ENCODE assay signal across 13 cellular contexts in the genomic region with DNA sequence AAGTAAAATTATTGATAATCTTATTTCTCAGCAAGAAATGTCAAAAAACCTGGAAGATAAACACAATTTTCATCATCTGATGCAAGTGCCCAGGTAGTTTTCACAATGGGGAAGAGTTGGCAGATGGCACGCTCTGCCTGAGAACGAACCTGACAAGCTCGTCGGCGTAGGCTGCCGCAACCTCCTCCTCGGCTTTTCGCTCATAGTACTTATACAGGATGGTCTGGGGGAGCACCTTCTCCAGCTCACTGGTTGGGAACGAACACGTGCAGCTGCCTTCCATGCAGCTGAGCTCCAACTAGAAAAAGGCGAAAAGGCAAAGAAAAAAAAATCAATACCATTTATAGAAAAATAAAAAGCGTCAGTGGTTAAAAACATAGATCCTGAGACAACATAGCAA.
DNase-seq lines count a peak whose midpoint lies in the region; ATAC-seq and TF ChIP-seq lines count a peak whose summit lies in the region.
"Had no signal": no experiment of that assay in that cellular context is flagged by ENCODE, and none has a peak within 500 bp of the region (broad histone marks: within the 10 kb centered on the region; RNA-seq: fewer than 3 reads in every experiment).

No MANE protein-coding gene starts in this region.

- no peak for DNase-seq in activated naive CD4-positive, alpha-beta T cell treated with anti-CD3 and anti-CD28 coated beads, Interleukin-2, amount 50 U/mL, for 72 hours (ENCODE audit: low spot score in 2 of 2)
- DNase-seq in activated naive CD4-positive, alpha-beta T cell treated with anti-CD3 and anti-CD28 coated beads for 36 hours: no peak
- no peak for DNase-seq in WTC11 (ENCODE audit: low spot score)
- DNase-seq in head of caudate nucleus: peak in 37 of 42 donors; percentile 48 to 93 (median 75)
- DNase-seq in omental fat pad (ENCODE audit: low spot score): no peak
- DNase-seq: Calu3; CD8-positive, alpha-beta T cell; DMS79 treated with DMSO at 0.1 percent for 48 hours; GF-D8; GM23248 had no signal

- peaks cover 0 to 14% of the 10 kb centered on the region in 2 donors for H3K36me3 Mint-ChIP-seq in activated naive CD4-positive, alpha-beta T cell treated with anti-CD3 and anti-CD28 coated beads, Interleukin-2, amount 50 U/mL, for 72 hours
- peaks cover 44% of the 10 kb centered on the region for H3K36me3 Mint-ChIP-seq in activated naive CD4-positive, alpha-beta T cell treated with anti-CD3 and anti-CD28 coated beads for 36 hours (ENCODE audit: low read depth)
- H3K36me3 Mint-ChIP-seq in WTC11: peaks cover 61% of the 10 kb centered on the region

- H3K9me3 Mint-ChIP-seq in activated naive CD4-positive, alpha-beta T cell treated with anti-CD3 and anti-CD28 coated beads, Interleukin-2, amount 50 U/mL, for 72 hours: no peaks in the 10 kb centered on the region
- no peaks in the 10 kb centered on the region for H3K9me3 Mint-ChIP-seq in activated naive CD4-positive, alpha-beta T cell treated with anti-CD3 and anti-CD28 coated beads for 36 hours
- H3K9me3 Mint-ChIP-seq in WTC11: no peaks in the 10 kb centered on the region
- H3K9me3 Mint-ChIP-seq: CD8-positive, alpha-beta T cell had no signal

- TF ChIP-seq CTCF in WTC11 (IDR thresholded peaks at IDR 0.05) (no peak), omental fat pad (IDR thresholded peaks at IDR 0.05) (no peak)

- H3K4me1 Mint-ChIP-seq in activated naive CD4-positive, alpha-beta T cell treated with anti-CD3 and anti-CD28 coated beads for 36 hours (ENCODE audit: low read depth): peaks cover 18% of the 10 kb centered on the region
- peaks cover 12% of the 10 kb centered on the region; the same call in 1 of the 2 replicates for H3K4me1 Mint-ChIP-seq in WTC11
- H3K4me1 Mint-ChIP-seq: B cell had no signal

- CTCF ChIA-PET in activated naive CD4-positive, alpha-beta T cell treated with anti-CD3 and anti-CD28 coated beads for 36 hours (lab: Charles Lee): interaction anchor here (0.7 to 1.6 kb wide), 3 partner anchors 34 to 148 kb away, joined by 3 to 4 read pairs (median 3); no protein-coding TSS in a partner anchor
- CTCF ChIA-PET in WTC11 (lab: Charles Lee): interaction anchor here (1.3 to 1.7 kb wide), 2 partner anchors 9 to 47 kb away, joined by 5 read pairs; no protein-coding TSS in a partner anchor

- POLR2A ChIA-PET in WTC11 (lab: Charles Lee): no interaction called here

- ATAC-seq in activated naive CD4-positive, alpha-beta T cell treated with anti-CD3 and anti-CD28 coated beads, Interleukin-2, amount 50 U/mL, for 72 hours: no peak
- ATAC-seq in WTC11: no peak
- ATAC-seq in omental fat pad (ENCODE audit: low FRiP score): no peak
- ATAC-seq in HG02870 (IDR thresholded peaks at IDR 0.05; ENCODE audit: unreplicated experiment): no peak
- no peak for ATAC-seq in GM18498 (IDR thresholded peaks at IDR 0.05; ENCODE audit: unreplicated experiment)
- ATAC-seq: CD8-positive, alpha-beta T cell had no signal

- no peaks in the 10 kb centered on the region for H3K27me3 Mint-ChIP-seq in activated naive CD4-positive, alpha-beta T cell treated with anti-CD3 and anti-CD28 coated beads for 36 hours (ENCODE audit: low read depth)
- H3K27me3 Mint-ChIP-seq in WTC11 (ENCODE audit: low read depth): no peaks in the 10 kb centered on the region
- H3K27me3 Mint-ChIP-seq: B cell had no signal

- intact Hi-C loops in activated naive CD4-positive, alpha-beta T cell treated with anti-CD3 and anti-CD28 coated beads for 36 hours (cut with micrococcal nuclease): no loop called here
- intact Hi-C loops in head of caudate nucleus (cut with DNase I): no loop called here

- H3K27ac Mint-ChIP-seq in activated naive CD4-positive, alpha-beta T cell treated with anti-CD3 and anti-CD28 coated beads, Interleukin-2, amount 50 U/mL, for 72 hours: peak overlapping the region; percentile 29 to 53
- H3K27ac Mint-ChIP-seq in activated naive CD4-positive, alpha-beta T cell treated with anti-CD3 and anti-CD28 coated beads for 36 hours: no peak overlapping the region
- H3K27ac Mint-ChIP-seq in WTC11: 0 out of 2 replicates have a peak overlapping the region, but pooled peaks have one; percentile 17
- H3K27ac Mint-ChIP-seq: B cell; CD8-positive, alpha-beta T cell had no signal

- H3K4me3 Mint-ChIP-seq in activated naive CD4-positive, alpha-beta T cell treated with anti-CD3 and anti-CD28 coated beads for 36 hours: no peak overlapping the region
- no peak overlapping the region for H3K4me3 Mint-ChIP-seq in WTC11
- H3K4me3 Mint-ChIP-seq: B cell; CD8-positive, alpha-beta T cell had no signal

TF ChIP-seq in WTC11, 78 proteins besides CTCF, POLR2A, EP300 and RAD21:
- TF ChIP-seq, protein P1, sequence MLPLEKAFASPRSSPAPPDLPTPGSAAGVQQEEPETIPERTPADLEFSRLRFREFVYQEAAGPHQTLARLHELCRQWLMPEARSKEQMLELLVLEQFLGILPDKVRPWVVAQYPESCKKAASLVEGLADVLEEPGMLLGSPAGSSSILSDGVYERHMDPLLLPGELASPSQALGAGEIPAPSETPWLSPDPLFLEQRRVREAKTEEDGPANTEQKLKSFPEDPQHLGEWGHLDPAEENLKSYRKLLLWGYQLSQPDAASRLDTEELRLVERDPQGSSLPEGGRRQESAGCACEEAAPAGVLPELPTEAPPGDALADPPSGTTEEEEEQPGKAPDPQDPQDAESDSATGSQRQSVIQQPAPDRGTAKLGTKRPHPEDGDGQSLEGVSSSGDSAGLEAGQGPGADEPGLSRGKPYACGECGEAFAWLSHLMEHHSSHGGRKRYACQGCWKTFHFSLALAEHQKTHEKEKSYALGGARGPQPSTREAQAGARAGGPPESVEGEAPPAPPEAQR (CRISPR knock-in tag; IDR thresholded peaks at IDR 0.05): no peak
- TF ChIP-seq, protein P2, sequence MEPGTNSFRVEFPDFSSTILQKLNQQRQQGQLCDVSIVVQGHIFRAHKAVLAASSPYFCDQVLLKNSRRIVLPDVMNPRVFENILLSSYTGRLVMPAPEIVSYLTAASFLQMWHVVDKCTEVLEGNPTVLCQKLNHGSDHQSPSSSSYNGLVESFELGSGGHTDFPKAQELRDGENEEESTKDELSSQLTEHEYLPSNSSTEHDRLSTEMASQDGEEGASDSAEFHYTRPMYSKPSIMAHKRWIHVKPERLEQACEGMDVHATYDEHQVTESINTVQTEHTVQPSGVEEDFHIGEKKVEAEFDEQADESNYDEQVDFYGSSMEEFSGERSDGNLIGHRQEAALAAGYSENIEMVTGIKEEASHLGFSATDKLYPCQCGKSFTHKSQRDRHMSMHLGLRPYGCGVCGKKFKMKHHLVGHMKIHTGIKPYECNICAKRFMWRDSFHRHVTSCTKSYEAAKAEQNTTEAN (CRISPR knock-in tag; IDR thresholded peaks at IDR 0.05): no peak
- TF ChIP-seq, protein P3, sequence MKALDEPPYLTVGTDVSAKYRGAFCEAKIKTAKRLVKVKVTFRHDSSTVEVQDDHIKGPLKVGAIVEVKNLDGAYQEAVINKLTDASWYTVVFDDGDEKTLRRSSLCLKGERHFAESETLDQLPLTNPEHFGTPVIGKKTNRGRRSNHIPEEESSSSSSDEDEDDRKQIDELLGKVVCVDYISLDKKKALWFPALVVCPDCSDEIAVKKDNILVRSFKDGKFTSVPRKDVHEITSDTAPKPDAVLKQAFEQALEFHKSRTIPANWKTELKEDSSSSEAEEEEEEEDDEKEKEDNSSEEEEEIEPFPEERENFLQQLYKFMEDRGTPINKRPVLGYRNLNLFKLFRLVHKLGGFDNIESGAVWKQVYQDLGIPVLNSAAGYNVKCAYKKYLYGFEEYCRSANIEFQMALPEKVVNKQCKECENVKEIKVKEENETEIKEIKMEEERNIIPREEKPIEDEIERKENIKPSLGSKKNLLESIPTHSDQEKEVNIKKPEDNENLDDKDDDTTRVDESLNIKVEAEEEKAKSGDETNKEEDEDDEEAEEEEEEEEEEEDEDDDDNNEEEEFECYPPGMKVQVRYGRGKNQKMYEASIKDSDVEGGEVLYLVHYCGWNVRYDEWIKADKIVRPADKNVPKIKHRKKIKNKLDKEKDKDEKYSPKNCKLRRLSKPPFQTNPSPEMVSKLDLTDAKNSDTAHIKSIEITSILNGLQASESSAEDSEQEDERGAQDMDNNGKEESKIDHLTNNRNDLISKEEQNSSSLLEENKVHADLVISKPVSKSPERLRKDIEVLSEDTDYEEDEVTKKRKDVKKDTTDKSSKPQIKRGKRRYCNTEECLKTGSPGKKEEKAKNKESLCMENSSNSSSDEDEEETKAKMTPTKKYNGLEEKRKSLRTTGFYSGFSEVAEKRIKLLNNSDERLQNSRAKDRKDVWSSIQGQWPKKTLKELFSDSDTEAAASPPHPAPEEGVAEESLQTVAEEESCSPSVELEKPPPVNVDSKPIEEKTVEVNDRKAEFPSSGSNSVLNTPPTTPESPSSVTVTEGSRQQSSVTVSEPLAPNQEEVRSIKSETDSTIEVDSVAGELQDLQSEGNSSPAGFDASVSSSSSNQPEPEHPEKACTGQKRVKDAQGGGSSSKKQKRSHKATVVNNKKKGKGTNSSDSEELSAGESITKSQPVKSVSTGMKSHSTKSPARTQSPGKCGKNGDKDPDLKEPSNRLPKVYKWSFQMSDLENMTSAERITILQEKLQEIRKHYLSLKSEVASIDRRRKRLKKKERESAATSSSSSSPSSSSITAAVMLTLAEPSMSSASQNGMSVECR (CRISPR knock-in tag; IDR thresholded peaks at IDR 0.05; ENCODE audit: borderline replicate concordance): no peak
- no peak for TF ChIP-seq MYBL2 (CRISPR knock-in tag; IDR thresholded peaks at IDR 0.05)

Comparison
In these comparisons a context has a peak if more than half of its experiments do, and no peak if none do; other contexts are left out.
1. DNase-seq: peak in head of caudate nucleus (37 of 42); none in activated naive CD4-positive, alpha-beta T cell treated with anti-CD3 and anti-CD28 coated beads, Interleukin-2, amount 50 U/mL, for 72 hours (0 of 2), activated naive CD4-positive, alpha-beta T cell treated with anti-CD3 and anti-CD28 coated beads for 36 hours (single experiment), WTC11 (single experiment) and omental fat pad (single experiment).